In genomic region chr20:2826655-2827054, GRCh38 we compare ENCODE assay signal across 1 cellular context.
TF ChIP-seq lines count a peak whose summit lies in the region.

No MANE protein-coding gene starts in this region.

TF ChIP-seq in A549, 52 proteins besides CTCF, POLR2A, EP300 and RAD21:
- no peak for TF ChIP-seq HMGXB4 (CRISPR knock-in tag; IDR thresholded peaks at IDR 0.05; ENCODE audit: borderline replicate concordance)
- TF ChIP-seq RARB (CRISPR knock-in tag; IDR thresholded peaks at IDR 0.05), result no peak
- no peak for TF ChIP-seq KDM5A (IDR thresholded peaks at IDR 0.05)
